Comparison of ENCODE assay signal across 10 cellular contexts in the genomic region with DNA sequence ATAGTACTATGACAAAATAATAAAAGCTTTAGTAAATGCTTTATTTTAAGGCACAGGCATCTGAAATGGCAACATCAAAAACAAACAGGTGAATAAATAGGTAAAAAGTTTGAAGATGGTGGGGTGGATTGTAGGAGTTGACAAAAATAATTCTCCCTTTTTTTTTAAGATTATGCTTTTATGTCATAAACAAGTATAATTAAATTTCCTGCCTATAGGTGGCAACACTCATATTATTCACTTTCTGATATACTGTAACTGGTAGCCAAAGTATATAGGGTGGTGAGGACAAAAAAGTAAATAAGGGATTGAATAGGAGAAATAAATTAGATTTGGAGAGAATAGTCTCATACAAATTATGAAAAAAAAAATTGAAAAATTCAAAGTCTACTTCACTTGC.
A peak's percentile ranks its signal among the peaks of the same experiment; 100 is the strongest.
DNase-seq lines count a peak whose midpoint lies in the region; ATAC-seq and TF ChIP-seq lines count a peak whose summit lies in the region.
"Had no signal": no experiment of that assay in that cellular context is flagged by ENCODE, and none has a peak within 500 bp of the region (broad histone marks: within the 10 kb centered on the region; RNA-seq: fewer than 3 reads in every experiment).

No MANE protein-coding gene starts in this region.

- H3K27ac Mint-ChIP-seq in T-helper 17 cell: no peak overlapping the region
- no peak overlapping the region for H3K27ac Mint-ChIP-seq in memory B cell
- H3K27ac Mint-ChIP-seq: stimulated activated memory B cell treated with anti-CD40 and anti-IgM and Interleukin-4, amounts not matched to agents 10 μg/mL and 1 μg/mL and 100 μg/mL, for 72 hours had no signal

- no peak overlapping the region for H3K4me3 ChIP-seq in HAP-1

- no peaks in the 10 kb centered on the region for H3K27me3 ChIP-seq in HAP-1 (ENCODE audit: low read depth)

- H3K9me3 Mint-ChIP-seq in memory B cell: no peaks in the 10 kb centered on the region
- H3K9me3 Mint-ChIP-seq: stimulated activated memory B cell treated with anti-CD40 and anti-IgM and Interleukin-4, amounts not matched to agents 10 μg/mL and 1 μg/mL and 100 μg/mL, for 72 hours had no signal

- peak; percentile 17; the same call in 1 of the 2 replicates for TF ChIP-seq RAD21 in Ishikawa (IDR thresholded peaks at IDR 0.05; ENCODE audit: low read depth)

- H3K9me3 ChIP-seq in T-helper 17 cell (ENCODE audit: control insufficient read depth, low read length, poor library complexity, severe bottlenecking) (no peaks in the 10 kb centered on the region), HAP-1 (no peaks in the 10 kb centered on the region)

- H3K36me3 Mint-ChIP-seq in T-helper 17 cell (ENCODE audit: low read depth) (no peaks in the 10 kb centered on the region), memory B cell (peaks cover 5% of the 10 kb centered on the region)

- no peak overlapping the region for H3K4me3 Mint-ChIP-seq in T-helper 17 cell
- no peak overlapping the region for H3K4me3 Mint-ChIP-seq in memory B cell
- H3K4me3 Mint-ChIP-seq: stimulated activated memory B cell treated with anti-CD40 and anti-IgM and Interleukin-4, amounts not matched to agents 10 μg/mL and 1 μg/mL and 100 μg/mL, for 72 hours had no signal

- H3K36me3 ChIP-seq in HAP-1 (replicated peaks): no peaks in the 10 kb centered on the region

- no peaks in the 10 kb centered on the region for H3K4me1 ChIP-seq in HAP-1

- H3K4me1 Mint-ChIP-seq in T-helper 17 cell (no peaks in the 10 kb centered on the region), memory B cell (no peaks in the 10 kb centered on the region)
- H3K4me1 Mint-ChIP-seq: stimulated activated memory B cell treated with anti-CD40 and anti-IgM and Interleukin-4, amounts not matched to agents 10 μg/mL and 1 μg/mL and 100 μg/mL, for 72 hours had no signal

- TF ChIP-seq EP300 in Ishikawa (IDR thresholded peaks at IDR 0.05; ENCODE audit: borderline replicate concordance): no peak

- peak; percentile 13 for DNase-seq in DMS 273 (lab: John Stamatoyannopoulos, UW; ENCODE audit: unreplicated experiment)
- DNase-seq in DMS 273 treated with DMSO at 0.1 percent for 48 hours (lab: John Stamatoyannopoulos, UW): no peak
- no peak for DNase-seq in T-helper 17 cell
- DNase-seq in memory B cell (ENCODE audit: low spot score in 2 of 2): no peak
- DNase-seq in HAP-1 (ENCODE audit: low spot score in 2 of 2): no peak
- DNase-seq: foreskin fibroblast had no signal

- peak; percentile 60 for ATAC-seq in T-helper 17 cell
- ATAC-seq in memory B cell (ENCODE audit: low read depth): peak; percentile 39
- ATAC-seq in activated CD4-positive, CD25-positive, alpha-beta regulatory T cell treated with anti-CD3 and anti-CD28 coated beads, Interleukin-2, amount 50 U/mL, for 24 hours: no peak
- no peak for ATAC-seq in GM18519 (IDR thresholded peaks at IDR 0.05; ENCODE audit: low FRiP score, unreplicated experiment)
- ATAC-seq: stimulated activated memory B cell treated with anti-CD40 and anti-IgM and Interleukin-4, amounts not matched to agents 10 μg/mL and 1 μg/mL and 100 μg/mL, for 72 hours had no signal

- H3K27me3 Mint-ChIP-seq in T-helper 17 cell: no peaks in the 10 kb centered on the region
- no peaks in the 10 kb centered on the region for H3K27me3 Mint-ChIP-seq in memory B cell
- H3K27me3 Mint-ChIP-seq: stimulated activated memory B cell treated with anti-CD40 and anti-IgM and Interleukin-4, amounts not matched to agents 10 μg/mL and 1 μg/mL and 100 μg/mL, for 72 hours had no signal

- in situ Hi-C loops in HAP-1 (cut with MboI; ENCODE audit: low sequenced_read_pairs): no loop called here

TF ChIP-seq in Ishikawa, 13 proteins besides CTCF, POLR2A, EP300 and RAD21:
- TF ChIP-seq, protein P1, sequence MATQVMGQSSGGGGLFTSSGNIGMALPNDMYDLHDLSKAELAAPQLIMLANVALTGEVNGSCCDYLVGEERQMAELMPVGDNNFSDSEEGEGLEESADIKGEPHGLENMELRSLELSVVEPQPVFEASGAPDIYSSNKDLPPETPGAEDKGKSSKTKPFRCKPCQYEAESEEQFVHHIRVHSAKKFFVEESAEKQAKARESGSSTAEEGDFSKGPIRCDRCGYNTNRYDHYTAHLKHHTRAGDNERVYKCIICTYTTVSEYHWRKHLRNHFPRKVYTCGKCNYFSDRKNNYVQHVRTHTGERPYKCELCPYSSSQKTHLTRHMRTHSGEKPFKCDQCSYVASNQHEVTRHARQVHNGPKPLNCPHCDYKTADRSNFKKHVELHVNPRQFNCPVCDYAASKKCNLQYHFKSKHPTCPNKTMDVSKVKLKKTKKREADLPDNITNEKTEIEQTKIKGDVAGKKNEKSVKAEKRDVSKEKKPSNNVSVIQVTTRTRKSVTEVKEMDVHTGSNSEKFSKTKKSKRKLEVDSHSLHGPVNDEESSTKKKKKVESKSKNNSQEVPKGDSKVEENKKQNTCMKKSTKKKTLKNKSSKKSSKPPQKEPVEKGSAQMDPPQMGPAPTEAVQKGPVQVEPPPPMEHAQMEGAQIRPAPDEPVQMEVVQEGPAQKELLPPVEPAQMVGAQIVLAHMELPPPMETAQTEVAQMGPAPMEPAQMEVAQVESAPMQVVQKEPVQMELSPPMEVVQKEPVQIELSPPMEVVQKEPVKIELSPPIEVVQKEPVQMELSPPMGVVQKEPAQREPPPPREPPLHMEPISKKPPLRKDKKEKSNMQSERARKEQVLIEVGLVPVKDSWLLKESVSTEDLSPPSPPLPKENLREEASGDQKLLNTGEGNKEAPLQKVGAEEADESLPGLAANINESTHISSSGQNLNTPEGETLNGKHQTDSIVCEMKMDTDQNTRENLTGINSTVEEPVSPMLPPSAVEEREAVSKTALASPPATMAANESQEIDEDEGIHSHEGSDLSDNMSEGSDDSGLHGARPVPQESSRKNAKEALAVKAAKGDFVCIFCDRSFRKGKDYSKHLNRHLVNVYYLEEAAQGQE (IDR thresholded peaks at IDR 0.05; ENCODE audit: low read depth): no peak
- TF ChIP-seq, protein P2, sequence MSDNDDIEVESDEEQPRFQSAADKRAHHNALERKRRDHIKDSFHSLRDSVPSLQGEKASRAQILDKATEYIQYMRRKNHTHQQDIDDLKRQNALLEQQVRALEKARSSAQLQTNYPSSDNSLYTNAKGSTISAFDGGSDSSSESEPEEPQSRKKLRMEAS (IDR thresholded peaks at IDR 0.05): no peak
- no peak for TF ChIP-seq CEBPB (IDR thresholded peaks at IDR 0.05)
- TF ChIP-seq TCF12 (IDR thresholded peaks at IDR 0.05; ENCODE audit: low read depth): no peak
- no peak for TF ChIP-seq TEAD4 (IDR thresholded peaks at IDR 0.05)
- no peak for TF ChIP-seq TAF1 (IDR thresholded peaks at IDR 0.05; ENCODE audit: low read depth)

Comparison
In these comparisons a context has a peak if more than half of its experiments do, and no peak if none do; other contexts are left out.
1. ATAC-seq: peak in T-helper 17 cell (single experiment) and memory B cell (single experiment); none in activated CD4-positive, CD25-positive, alpha-beta regulatory T cell treated with anti-CD3 and anti-CD28 coated beads, Interleukin-2, amount 50 U/mL, for 24 hours (0 of 2) and GM18519 (single experiment).